ENCODE assay signal across 25 cellular contexts in the genomic region with DNA sequence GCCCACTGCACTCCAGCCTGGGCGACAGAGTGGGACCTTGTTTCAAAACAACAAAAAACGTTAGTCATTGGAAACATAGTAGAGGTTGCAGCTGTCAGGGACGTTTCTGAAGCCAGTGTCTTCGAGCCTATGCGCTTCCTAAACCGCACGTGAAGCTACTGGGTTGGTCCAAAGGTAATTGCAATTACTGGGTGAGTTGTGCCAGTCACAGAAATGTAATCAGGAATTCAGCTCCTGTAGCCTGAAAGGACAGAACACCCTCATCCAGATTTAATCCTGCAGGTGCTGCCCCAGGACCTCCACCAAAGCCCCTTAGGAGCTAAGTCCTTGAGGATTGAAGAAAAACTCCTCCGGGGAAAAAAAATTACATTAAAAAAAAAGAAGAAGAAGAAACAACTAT. TPM values are rescaled to one million over a fixed set of nuclear protein-coding genes. Genes with fewer than 3 reads are reported as not detected.
"Had no signal": no experiment of that assay in that cellular context is flagged by ENCODE, and none has a peak within 500 bp of the region (broad histone marks: within the 10 kb centered on the region; RNA-seq: fewer than 3 reads in every experiment).

No MANE protein-coding gene starts in this region.

- ATAC-seq: foreskin keratinocyte, gastroesophageal sphincter, heart left ventricle, left colon, left lobe of liver, left ventricle myocardium superior, lower lobe of right lung, mucosa of descending colon had no signal

- H3K27ac Mint-ChIP-seq: immature natural killer cell, mesothelial cell of epicardium had no signal

- H3K9me3 ChIP-seq: esophagus muscularis mucosa, gastroesophageal sphincter, heart left ventricle, lower lobe of right lung, mucosa of descending colon had no signal

- H3K36me3 Mint-ChIP-seq: immature natural killer cell, mesothelial cell of epicardium had no signal

- H2AFZ ChIP-seq: hepatocyte had no signal

- H3K36me3 ChIP-seq: esophagus muscularis mucosa, gastroesophageal sphincter, heart left ventricle, lower lobe of right lung had no signal

- H3K4me1 Mint-ChIP-seq: immature natural killer cell had no signal

- DNase-seq: dermis blood vessel endothelial cell; dorsolateral prefrontal cortex; effector CD4-positive, alpha-beta T cell; effector memory CD4-positive, alpha-beta T cell; foreskin keratinocyte; heart left ventricle; hypothalamus; immature natural killer cell; islet precursor cell; kidney; kidney glomerular epithelial cell; left colon; left ventricle myocardium superior; lower lobe of right lung; mesenchymal stem cell had no signal

- H3K27ac ChIP-seq: coronary artery, dorsolateral prefrontal cortex, esophagus muscularis mucosa, foreskin keratinocyte, gastroesophageal sphincter, heart left ventricle, hepatocyte, lower lobe of right lung had no signal

- H3K9me3 Mint-ChIP-seq: immature natural killer cell, mesothelial cell of epicardium had no signal

- H3K27me3 ChIP-seq: hepatocyte had no signal

- H3K4me3 ChIP-seq: coronary artery, dorsolateral prefrontal cortex, esophagus muscularis mucosa, gastroesophageal sphincter, heart left ventricle, hepatocyte, lower lobe of right lung, mucosa of descending colon had no signal

- H3K4me3 Mint-ChIP-seq: mesothelial cell of epicardium had no signal

- FAIRE-seq: colon, endothelial cell of umbilical vein, frontal cortex, kidney had no signal

- H3K4me2 ChIP-seq: hepatocyte had no signal

RNA-seq across cellular contexts. Expression of a gene that starts 2.4 kb away (rescaled TPM):
- polyA plus RNA-seq: immature natural killer cell had no signal
